ENCODE assay signal across 24 cellular contexts in the genomic region with DNA sequence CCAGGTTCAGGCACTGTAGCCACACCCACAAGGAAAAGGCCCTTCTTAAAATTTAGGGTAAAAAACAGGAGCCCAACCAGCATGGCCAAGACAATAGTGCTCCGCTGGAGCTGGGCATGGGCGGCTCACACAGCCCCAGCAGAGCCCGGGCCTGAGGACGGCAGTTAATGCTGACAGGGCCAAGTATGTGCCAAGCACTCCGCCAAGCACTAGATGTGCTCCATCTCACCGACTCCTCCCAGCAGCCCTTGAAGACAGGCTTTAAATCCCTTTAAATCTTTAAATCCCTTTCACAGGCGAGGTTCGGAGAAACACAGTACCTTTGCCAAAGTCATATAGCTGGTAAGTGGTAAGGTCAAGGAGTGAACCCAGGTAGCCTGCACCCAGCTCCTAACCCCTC. TPM values are rescaled to one million over a fixed set of nuclear protein-coding genes. Genes with fewer than 3 reads are reported as not detected.
DNase-seq lines count a peak whose midpoint lies in the region; ATAC-seq and TF ChIP-seq lines count a peak whose summit lies in the region.
"Had no signal": no experiment of that assay in that cellular context is flagged by ENCODE, and none has a peak within 500 bp of the region (broad histone marks: within the 10 kb centered on the region; RNA-seq: fewer than 3 reads in every experiment).

No MANE protein-coding gene starts in this region.

- H3K27me3 ChIP-seq in Loucy (ENCODE audit: insufficient read depth, low read length, poor library complexity, severe bottlenecking) (peaks cover 4% of the 10 kb centered on the region), fibroblast of lung (ENCODE audit: control insufficient read depth, insufficient read depth, low read length) (no peaks in the 10 kb centered on the region)
- H3K27me3 ChIP-seq: adrenal gland; BLaER1 treated with 17β-estradiol and CSF1 and Interleukin-3, amounts not matched to agents 10 nM and 100 nM; brain microvascular endothelial cell; neutrophil had no signal

- TF ChIP-seq CTCF in Loucy (conservative IDR thresholded peaks at IDR 0.05; ENCODE audit: low read length) (no peak), fibroblast of lung (conservative IDR thresholded peaks at IDR 0.05 in 1 of 2, IDR thresholded peaks at IDR 0.05 in 1 of 2; ENCODE audit: low read depth in 1 of 2, low read length in 2 of 2) (no peak), foreskin fibroblast (IDR thresholded peaks at IDR 0.05; ENCODE audit: low read depth, low read length) (no peak), OCI-LY7 (conservative IDR thresholded peaks at IDR 0.05; ENCODE audit: low read length) (no peak)

- POLR2A ChIA-PET in OCI-LY7 (lab: Charles Lee) = interaction anchor here (0.5 to 1.8 kb wide), 2 partner anchors 8 to 655 kb away, joined by 5 to 8 read pairs; no protein-coding TSS in a partner anchor

- BruUV-seq in OCI-LY7 (replicated peaks; lab: Mats Ljungman, UMichigan) = no TSS peak

- H3K4me1 Mint-ChIP-seq in activated naive CD4-positive, alpha-beta T cell treated with anti-CD3 and anti-CD28 coated beads for 36 hours (ENCODE audit: low read depth) = peaks cover 37% of the 10 kb centered on the region
- H3K4me1 Mint-ChIP-seq in stimulated activated memory B cell treated with anti-CD40 and anti-IgM and Interleukin-4, amounts not matched to agents 10 μg/mL and 1 μg/mL and 100 μg/mL, for 72 hours = peaks cover 40% of the 10 kb centered on the region

- H3K36me3 ChIP-seq in Loucy (ENCODE audit: insufficient read depth, low read length) (peaks cover 59% of the 10 kb centered on the region; the same call in 1 of the 2 replicates), fibroblast of lung (ENCODE audit: control insufficient read depth, insufficient read depth, low read length) (peaks cover 28% of the 10 kb centered on the region), OCI-LY7 (ENCODE audit: insufficient read depth, low read length) (peaks cover 94% of the 10 kb centered on the region)

- ATAC-seq in activated naive CD4-positive, alpha-beta T cell treated with anti-CD3 and anti-CD28 coated beads, Interleukin-2, amount 50 U/mL, for 72 hours = no peak
- ATAC-seq in stimulated activated memory B cell treated with anti-CD40 and anti-IgM and Interleukin-4, amounts not matched to agents 10 μg/mL and 1 μg/mL and 100 μg/mL, for 72 hours = no peak
- ATAC-seq: psoas muscle; stimulated activated naive B cell treated with anti-CD40 and anti-IgM and Interleukin-4, amounts not matched to agents 10 μg/mL and 1 μg/mL and 100 μg/mL, for 72 hours had no signal

- intact Hi-C loops in activated naive CD4-positive, alpha-beta T cell treated with anti-CD3 and anti-CD28 coated beads for 36 hours (cut with micrococcal nuclease) = no loop called here
- intact Hi-C loops in OCI-LY7 (cut with micrococcal nuclease; ENCODE audit: unreplicated experiment) = no loop called here

- H3K9ac ChIP-seq in Loucy (ENCODE audit: low read depth, low read length, poor library complexity, severe bottlenecking) = no peak overlapping the region
- H3K9ac ChIP-seq in fibroblast of lung (ENCODE audit: insufficient read depth, low read length) = no peak overlapping the region

- H4K20me1 ChIP-seq in Loucy (ENCODE audit: insufficient read depth, low read length, poor library complexity, severe bottlenecking) (peaks cover 54% of the 10 kb centered on the region), fibroblast of lung (ENCODE audit: control insufficient read depth, extremely low read depth, insufficient read depth, low read length) (no peaks in the 10 kb centered on the region), OCI-LY7 (ENCODE audit: insufficient read depth, low read length) (peaks cover 9% of the 10 kb centered on the region; the same call in 1 of the 2 replicates)

- peaks cover 16 to 17% of the 10 kb centered on the region in 2 donors for H3K36me3 Mint-ChIP-seq in activated naive CD4-positive, alpha-beta T cell treated with anti-CD3 and anti-CD28 coated beads, Interleukin-2, amount 50 U/mL, for 72 hours
- peaks cover 5% of the 10 kb centered on the region for H3K36me3 Mint-ChIP-seq in activated naive CD4-positive, alpha-beta T cell treated with anti-CD3 and anti-CD28 coated beads for 36 hours (ENCODE audit: low read depth)
- H3K36me3 Mint-ChIP-seq in stimulated activated memory B cell treated with anti-CD40 and anti-IgM and Interleukin-4, amounts not matched to agents 10 μg/mL and 1 μg/mL and 100 μg/mL, for 72 hours = peaks cover 31% of the 10 kb centered on the region

- H3K4me2 ChIP-seq in Loucy (ENCODE audit: low read depth, low read length, poor library complexity, severe bottlenecking) (peak overlapping the region; percentile 56), fibroblast of lung (ENCODE audit: extremely low read depth, insufficient read depth, low read length) (no peak overlapping the region), OCI-LY7 (ENCODE audit: low read length) (no peak overlapping the region)
- H3K4me2 ChIP-seq: BLaER1 treated with 17β-estradiol and CSF1 and Interleukin-3, amounts not matched to agents 10 nM and 100 nM had no signal

- H3K4me3 Mint-ChIP-seq in activated naive CD4-positive, alpha-beta T cell treated with anti-CD3 and anti-CD28 coated beads for 36 hours = no peak overlapping the region
- no peak overlapping the region for H3K4me3 Mint-ChIP-seq in stimulated activated memory B cell treated with anti-CD40 and anti-IgM and Interleukin-4, amounts not matched to agents 10 μg/mL and 1 μg/mL and 100 μg/mL, for 72 hours
- H3K4me3 Mint-ChIP-seq: stimulated activated naive B cell treated with anti-CD40 and anti-IgM and Interleukin-4, amounts not matched to agents 10 μg/mL and 1 μg/mL and 100 μg/mL, for 72 hours had no signal

- H3K9me2 ChIP-seq in Loucy (replicated peaks; ENCODE audit: low read depth, low read length) (no peaks in the 10 kb centered on the region), OCI-LY7 (ENCODE audit: insufficient read depth, low read length) (no peaks in the 10 kb centered on the region)

- peak overlapping the region; percentile 39 for H3K4me3 ChIP-seq in Loucy (ENCODE audit: low read length, poor library complexity, severe bottlenecking)
- H3K4me3 ChIP-seq in fibroblast of lung (replicated peaks in 1 of 4; ENCODE audit: control extremely low read depth in 1 of 4, insufficient read depth in 1 of 4, low read depth in 3 of 4, low read length in 4 of 4) = no peak overlapping the region
- H3K4me3 ChIP-seq in foreskin fibroblast (ENCODE audit: low read depth in 1 of 2, low read length in 2 of 2) = no peak overlapping the region
- H3K4me3 ChIP-seq in OCI-LY7 (ENCODE audit: low read depth, low read length, poor library complexity, severe bottlenecking) = no peak overlapping the region
- H3K4me3 ChIP-seq: adrenal gland; BLaER1 treated with 17β-estradiol and CSF1 and Interleukin-3, amounts not matched to agents 10 nM and 100 nM; psoas muscle; thoracic aorta had no signal

- CTCF ChIA-PET in activated naive CD4-positive, alpha-beta T cell treated with anti-CD3 and anti-CD28 coated beads for 36 hours (lab: Charles Lee) = interaction anchor here (0.6 to 1.9 kb wide), 5 partner anchors 8 to 681 kb away, joined by 3 to 9 read pairs (median 3); no protein-coding TSS in a partner anchor
- CTCF ChIA-PET in OCI-LY7 (lab: Charles Lee; ENCODE audit: unreplicated experiment) = interaction anchor here (1.0 to 1.6 kb wide), 2 partner anchors 8 to 55 kb away, joined by 3 to 5 read pairs; no protein-coding TSS in a partner anchor

- no peak for DNase-seq in activated naive CD4-positive, alpha-beta T cell treated with anti-CD3 and anti-CD28 coated beads, Interleukin-2, amount 50 U/mL, for 72 hours (ENCODE audit: low spot score in 2 of 2)
- no peak for DNase-seq in activated naive CD4-positive, alpha-beta T cell treated with anti-CD3 and anti-CD28 coated beads for 36 hours
- no peak for DNase-seq in fibroblast of lung (ENCODE audit: low read depth in 2 of 2)
- DNase-seq in foreskin fibroblast = no peak
- DNase-seq in inferior parietal cortex (ENCODE audit: extremely low spot score) = no peak
- DNase-seq in OCI-LY7 (ENCODE audit: low spot score) = no peak
- DNase-seq: ACHN; activated effector memory CD4-positive, alpha-beta T cell treated with anti-CD3 and anti-CD28 coated beads, Interleukin-2, amount 50 U/mL, for 16 hours; adrenal gland; brain microvascular endothelial cell; effector CD8-positive, alpha-beta T cell; erythroblast; kidney; NCI-H1048; NCI-H187; NCI-H2227 treated with DMSO at 0.1 percent for 48 hours; stimulated activated naive B cell treated with anti-CD40 and anti-IgM and Interleukin-4, amounts not matched to agents 10 μg/mL and 1 μg/mL and 100 μg/mL, for 72 hours had no signal

- H3K9me3 ChIP-seq in Loucy (ENCODE audit: insufficient read depth, low read depth, low read length) = no peaks in the 10 kb centered on the region
- no peaks in the 10 kb centered on the region for H3K9me3 ChIP-seq in fibroblast of lung (ENCODE audit: control insufficient read depth, insufficient read depth, low read depth, low read length)
- H3K9me3 ChIP-seq in OCI-LY7 (ENCODE audit: low read length) = no peaks in the 10 kb centered on the region
- H3K9me3 ChIP-seq: adrenal gland; BLaER1 treated with 17β-estradiol and CSF1 and Interleukin-3, amounts not matched to agents 10 nM and 100 nM; neutrophil; psoas muscle; thoracic aorta had no signal

- H3K27ac ChIP-seq in fibroblast of lung (ENCODE audit: insufficient read depth, low read length) (peak overlapping the region; percentile 5), OCI-LY7 (ENCODE audit: low read depth, low read length, poor library complexity, severe bottlenecking) (no peak overlapping the region)
- H3K27ac ChIP-seq: adrenal gland; BLaER1 treated with 17β-estradiol and CSF1 and Interleukin-3, amounts not matched to agents 10 nM and 100 nM; brain microvascular endothelial cell; HL-60; neutrophil; psoas muscle; thoracic aorta had no signal

- no peaks in the 10 kb centered on the region for H3K9me3 Mint-ChIP-seq in activated naive CD4-positive, alpha-beta T cell treated with anti-CD3 and anti-CD28 coated beads, Interleukin-2, amount 50 U/mL, for 72 hours
- H3K9me3 Mint-ChIP-seq in activated naive CD4-positive, alpha-beta T cell treated with anti-CD3 and anti-CD28 coated beads for 36 hours = no peaks in the 10 kb centered on the region
- H3K9me3 Mint-ChIP-seq in stimulated activated memory B cell treated with anti-CD40 and anti-IgM and Interleukin-4, amounts not matched to agents 10 μg/mL and 1 μg/mL and 100 μg/mL, for 72 hours = no peaks in the 10 kb centered on the region
- H3K9me3 Mint-ChIP-seq: stimulated activated naive B cell treated with anti-CD40 and anti-IgM and Interleukin-4, amounts not matched to agents 10 μg/mL and 1 μg/mL and 100 μg/mL, for 72 hours had no signal

- H3K27me3 Mint-ChIP-seq in activated naive CD4-positive, alpha-beta T cell treated with anti-CD3 and anti-CD28 coated beads for 36 hours (ENCODE audit: low read depth) = no peaks in the 10 kb centered on the region
- no peaks in the 10 kb centered on the region for H3K27me3 Mint-ChIP-seq in stimulated activated memory B cell treated with anti-CD40 and anti-IgM and Interleukin-4, amounts not matched to agents 10 μg/mL and 1 μg/mL and 100 μg/mL, for 72 hours
- H3K27me3 Mint-ChIP-seq: stimulated activated naive B cell treated with anti-CD40 and anti-IgM and Interleukin-4, amounts not matched to agents 10 μg/mL and 1 μg/mL and 100 μg/mL, for 72 hours had no signal

- no peak overlapping the region for H2AFZ ChIP-seq in Loucy (ENCODE audit: low read length)
- no peak overlapping the region for H2AFZ ChIP-seq in fibroblast of lung (ENCODE audit: low read length)
- H2AFZ ChIP-seq in OCI-LY7 (ENCODE audit: low read length) = no peak overlapping the region

- H3K79me2 ChIP-seq in Loucy (ENCODE audit: insufficient read depth, low read length) (peaks cover 85% of the 10 kb centered on the region), fibroblast of lung (ENCODE audit: control insufficient read depth, insufficient read depth, low read length) (peaks cover 51% of the 10 kb centered on the region), OCI-LY7 (ENCODE audit: insufficient read depth, low read depth, low read length) (peaks cover 49% of the 10 kb centered on the region)

- H3K4me1 ChIP-seq in Loucy (ENCODE audit: insufficient read depth, low read length, poor library complexity, severe bottlenecking) (peaks cover 35% of the 10 kb centered on the region), fibroblast of lung (ENCODE audit: control insufficient read depth, extremely low read depth, insufficient read depth, low read length) (peaks cover 8% of the 10 kb centered on the region), OCI-LY7 (ENCODE audit: insufficient read depth, low read length, poor library complexity, severe bottlenecking) (peaks cover 12% of the 10 kb centered on the region)

- no peaks in the 10 kb centered on the region for H3F3A ChIP-seq in Loucy (ENCODE audit: low read depth)

- H3K27ac Mint-ChIP-seq in activated naive CD4-positive, alpha-beta T cell treated with anti-CD3 and anti-CD28 coated beads, Interleukin-2, amount 50 U/mL, for 72 hours = peak overlapping the region; percentile 65 to 79
- H3K27ac Mint-ChIP-seq in activated naive CD4-positive, alpha-beta T cell treated with anti-CD3 and anti-CD28 coated beads for 36 hours = no peak overlapping the region
- peak overlapping the region; percentile 54 for H3K27ac Mint-ChIP-seq in stimulated activated memory B cell treated with anti-CD40 and anti-IgM and Interleukin-4, amounts not matched to agents 10 μg/mL and 1 μg/mL and 100 μg/mL, for 72 hours

RNA-seq across cellular contexts. Expression of a gene that starts 4.8 kb away (rescaled TPM):
- 100 to 1,000 TPM in 1 of 2 donors, 10 to 100 TPM in 1; 84.8 to 125 TPM for total RNA-seq in activated naive CD4-positive, alpha-beta T cell treated with anti-CD3 and anti-CD28 coated beads, Interleukin-2, amount 50 U/mL, for 72 hours
- 10 to 100 TPM; 75.1 to 78.7 TPM for total RNA-seq in activated naive CD4-positive, alpha-beta T cell treated with anti-CD3 and anti-CD28 coated beads for 36 hours
- total RNA-seq in fibroblast of lung (68.1 and 80.4 TPM in 2 replicates), OCI-LY7 (2022) (126 and 135 TPM in 2 replicates)
- polyA plus RNA-seq in fibroblast of lung = 50.1 and 68.7 TPM in 2 replicates
- polyA plus RNA-seq in fibroblast of lung (2012) = 48.5 and 66.0 TPM in 2 replicates
- 91.4 and 169 TPM in 2 replicates for polyA minus RNA-seq in fibroblast of lung (ENCODE audit: low replicate concordance)
- 116 and 136 TPM in 2 replicates for total RNA-seq in OCI-LY7 (2014; rRNA removed; shearing (Covaris generic))

RNA-seq across cellular contexts. Expression of a gene that starts 14.4 kb away (rescaled TPM):
- total RNA-seq in activated naive CD4-positive, alpha-beta T cell treated with anti-CD3 and anti-CD28 coated beads, Interleukin-2, amount 50 U/mL, for 72 hours = 10 to 100 TPM; 10.5 to 17.1 TPM
- total RNA-seq in activated naive CD4-positive, alpha-beta T cell treated with anti-CD3 and anti-CD28 coated beads for 36 hours = 1 to 10 TPM; 6.5 to 7.2 TPM
- total RNA-seq in fibroblast of lung (19.8 and 20.0 TPM in 2 replicates), OCI-LY7 (2022) (not detected in 2 replicates)
- polyA plus RNA-seq in fibroblast of lung = 7.0 and 10.8 TPM in 2 replicates
- 14.2 and 18.4 TPM in 2 replicates for polyA plus RNA-seq in fibroblast of lung (2012)
- polyA minus RNA-seq in fibroblast of lung (ENCODE audit: low replicate concordance) = 6.6 and 16.7 TPM in 2 replicates
- total RNA-seq in OCI-LY7 (2014; rRNA removed; shearing (Covaris generic)) = not detected in 2 replicates

RNA-seq across cellular contexts. Expression of a gene that starts 42.9 kb away (rescaled TPM):
- total RNA-seq in activated naive CD4-positive, alpha-beta T cell treated with anti-CD3 and anti-CD28 coated beads, Interleukin-2, amount 50 U/mL, for 72 hours = 100 to 1,000 TPM; 194 to 486 TPM
- total RNA-seq in activated naive CD4-positive, alpha-beta T cell treated with anti-CD3 and anti-CD28 coated beads for 36 hours = 100 to 1,000 TPM; 273 to 282 TPM
- 53.4 and 70.0 TPM in 2 replicates for total RNA-seq in fibroblast of lung
- 21.2 and 45.4 TPM in 2 replicates for polyA plus RNA-seq in fibroblast of lung
- polyA plus RNA-seq in fibroblast of lung (2012) = 20.2 and 43.1 TPM in 2 replicates
- polyA minus RNA-seq in fibroblast of lung (ENCODE audit: low replicate concordance) = 8.8 and 32.4 TPM in 2 replicates
- total RNA-seq in OCI-LY7 (2014; rRNA removed; shearing (Covaris generic)) = 15.6 and 19.9 TPM in 2 replicates
- 36.0 and 39.4 TPM in 2 replicates for total RNA-seq in OCI-LY7 (2022)

Comparison
In these comparisons a context has a peak if more than half of its experiments do, and no peak if none do; other contexts are left out.
1. RNA of a gene that starts 14.4 kb away (total RNA-seq): 19.8 to 20.0 TPM in fibroblast of lung, 10.5 to 17.1 TPM in activated naive CD4-positive, alpha-beta T cell treated with anti-CD3 and anti-CD28 coated beads, Interleukin-2, amount 50 U/mL, for 72 hours and 6.5 to 7.2 TPM in activated naive CD4-positive, alpha-beta T cell treated with anti-CD3 and anti-CD28 coated beads for 36 hours; not detected in OCI-LY7; every median in the first group is over 4 times any median in the second.